Comparison of ENCODE assay signal across 16 cellular contexts in the genomic region with DNA sequence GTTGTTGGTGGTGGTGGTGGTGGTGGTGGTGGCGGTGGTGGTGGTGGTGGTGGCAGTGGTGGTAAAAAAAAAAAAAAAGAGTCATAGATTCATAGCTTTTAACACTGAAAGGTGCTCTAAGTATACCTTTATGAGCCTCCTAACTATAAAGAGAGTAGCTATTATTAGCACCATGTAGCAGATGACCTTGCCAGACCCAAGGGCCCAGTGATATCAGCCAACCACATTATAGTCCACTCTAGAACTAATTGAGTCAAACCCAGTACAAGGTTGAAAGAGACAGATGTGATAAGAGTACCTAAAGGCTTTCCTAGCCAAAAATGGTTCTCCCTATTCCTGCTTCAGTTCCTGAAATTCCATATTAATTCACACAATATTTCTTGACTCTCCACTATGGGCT.
DNase-seq lines count a peak whose midpoint lies in the region; ATAC-seq and TF ChIP-seq lines count a peak whose summit lies in the region.
"Had no signal": no experiment of that assay in that cellular context is flagged by ENCODE, and none has a peak within 500 bp of the region (broad histone marks: within the 10 kb centered on the region; RNA-seq: fewer than 3 reads in every experiment).

No MANE protein-coding gene starts in this region.

- H3K9me3 ChIP-seq in heart left ventricle (no peaks in the 10 kb centered on the region), right cardiac atrium (ENCODE audit: control insufficient read depth, low read length) (no peaks in the 10 kb centered on the region), mesenchymal stem cell (ENCODE audit: control insufficient read depth, low read length) (no peaks in the 10 kb centered on the region), trophoblast cell (ENCODE audit: insufficient read depth, low read depth, low read length) (no peaks in the 10 kb centered on the region)
- H3K9me3 ChIP-seq: A549, BLaER1 had no signal

- 83 to 100% (median 88%) methylated on average over 1 of the region's 1 CpG for WGBS in heart left ventricle, 4 donors
- WGBS in right cardiac atrium, result 89% methylated on average over 1 of the region's 1 CpG
- no CpG with 5 or more reads among the region's 1 CpG for WGBS in mesenchymal stem cell
- WGBS in trophoblast cell (ENCODE audit: extremely low coverage, insufficient coverage, insufficient read length), result no CpG with 5 or more reads among the region's 1 CpG

- intact Hi-C loops in heart left ventricle (cut with DNase I) (no loop called here), right cardiac atrium (cut with DNase I) (no loop called here)

- H4K8ac ChIP-seq in mesenchymal stem cell (ENCODE audit: low read length) (no peak overlapping the region), trophoblast cell (ENCODE audit: low read depth, low read length) (no peak overlapping the region)

- H3K27me3 ChIP-seq in heart left ventricle, result no peaks in the 10 kb centered on the region
- H3K27me3 ChIP-seq in right cardiac atrium (ENCODE audit: control insufficient read depth, insufficient read depth), result no peaks in the 10 kb centered on the region
- no peaks in the 10 kb centered on the region for H3K27me3 ChIP-seq in mesenchymal stem cell (ENCODE audit: control insufficient read depth in 1 of 2, insufficient read depth in 1 of 2, low read length in 2 of 2)
- H3K27me3 ChIP-seq in trophoblast cell (ENCODE audit: insufficient read depth, low read length), result no peaks in the 10 kb centered on the region
- H3K27me3 ChIP-seq: BLaER1 had no signal

- H2AFZ ChIP-seq in mesenchymal stem cell (ENCODE audit: low read depth, low read length) (no peak overlapping the region), trophoblast cell (ENCODE audit: insufficient read depth, low read length, poor library complexity) (no peak overlapping the region)

- H3K36me3 ChIP-seq in heart left ventricle, result no peaks in the 10 kb centered on the region
- H3K36me3 ChIP-seq in mesenchymal stem cell (ENCODE audit: control insufficient read depth in 1 of 2, insufficient read depth in 2 of 2, low read depth in 1 of 2, low read length in 2 of 2), result no peaks in the 10 kb centered on the region
- no peaks in the 10 kb centered on the region for H3K36me3 ChIP-seq in trophoblast cell (ENCODE audit: control insufficient read depth in 1 of 2, insufficient read depth in 2 of 2, low read length in 2 of 2)
- H3K36me3 ChIP-seq: BLaER1 had no signal

- peak overlapping the region; percentile 94 for H2AK5ac ChIP-seq in mesenchymal stem cell (ENCODE audit: low read length, severe bottlenecking)
- no peak overlapping the region for H2AK5ac ChIP-seq in trophoblast cell (ENCODE audit: low read length)

- DNase-seq in heart left ventricle (peak in 1 of 5 donors; percentile 23), right cardiac atrium (no peak), DMS53 (lab: John Stamatoyannopoulos, UW) (peak; percentile 44), mesenchymal stem cell (no peak), trophoblast cell (no peak), A172 (ENCODE audit: low spot score) (no peak)
- DNase-seq: AML-193; CD4-positive, alpha-beta memory T cell; GOT3; H7; HFFc6 had no signal

- no peak overlapping the region for H3K4me2 ChIP-seq in mesenchymal stem cell (ENCODE audit: low read length, poor library complexity, severe bottlenecking)
- H3K4me2 ChIP-seq in trophoblast cell (ENCODE audit: low read length), result no peak overlapping the region
- H3K4me2 ChIP-seq: A549, BLaER1 had no signal

- H4K91ac ChIP-seq in mesenchymal stem cell (ENCODE audit: low read length), result no peak overlapping the region
- H4K91ac ChIP-seq in trophoblast cell (ENCODE audit: low read depth, low read length), result peak overlapping the region; percentile 18

- no peak overlapping the region for H2BK15ac ChIP-seq in mesenchymal stem cell (ENCODE audit: low read depth, poor library complexity, severe bottlenecking)

- ATAC-seq in heart left ventricle (peak in 3 of 4 donors; percentile 74 to 77 (median 75)), right cardiac atrium (no peak), GM21717 (IDR thresholded peaks at IDR 0.05; ENCODE audit: unreplicated experiment) (no peak)
- ATAC-seq: A549, HCT116 had no signal

- H3K14ac ChIP-seq in mesenchymal stem cell (ENCODE audit: low read length in 2 of 2) (no peak overlapping the region), trophoblast cell (ENCODE audit: low read length) (no peak overlapping the region)

- TF ChIP-seq CTCF in heart left ventricle (IDR thresholded peaks at IDR 0.05), result no peak

- H2BK120ac ChIP-seq in mesenchymal stem cell (ENCODE audit: low read depth, low read length) (no peak overlapping the region), trophoblast cell (ENCODE audit: insufficient read depth, low read length, poor library complexity) (peak overlapping the region; percentile 43)

- H3K18ac ChIP-seq in mesenchymal stem cell (ENCODE audit: low read depth in 1 of 2, low read length in 2 of 2) (no peak overlapping the region), trophoblast cell (ENCODE audit: low read length) (no peak overlapping the region)

- H2BK12ac ChIP-seq in mesenchymal stem cell (ENCODE audit: low read length in 2 of 2) (no peak overlapping the region), trophoblast cell (ENCODE audit: low read length) (no peak overlapping the region)

- no peaks in the 10 kb centered on the region for H3K4me1 ChIP-seq in heart left ventricle
- no peaks in the 10 kb centered on the region for H3K4me1 ChIP-seq in right cardiac atrium (ENCODE audit: control insufficient read depth, insufficient read depth, low read length)
- no peaks in the 10 kb centered on the region for H3K4me1 ChIP-seq in mesenchymal stem cell (ENCODE audit: control insufficient read depth, insufficient read depth, low read depth, low read length)
- H3K4me1 ChIP-seq in trophoblast cell (ENCODE audit: control insufficient read depth in 1 of 2, insufficient read depth in 2 of 2, low read length in 2 of 2), result peaks cover 2 to 4% of the 10 kb centered on the region in 2 experiments
- H3K4me1 ChIP-seq: A549, BLaER1 had no signal

- H3K27ac ChIP-seq in heart left ventricle (no peak overlapping the region), right cardiac atrium (ENCODE audit: low read length) (no peak overlapping the region), mesenchymal stem cell (ENCODE audit: low read length, poor library complexity, severe bottlenecking) (no peak overlapping the region), trophoblast cell (ENCODE audit: low read depth, low read length) (peak overlapping the region; percentile 90)
- H3K27ac ChIP-seq: A549, BLaER1, HL-60 had no signal

- H3K79me2 ChIP-seq in trophoblast cell (ENCODE audit: control insufficient read depth, insufficient read depth, low read length, poor library complexity), result no peaks in the 10 kb centered on the region

- H3K4me3 ChIP-seq in heart left ventricle, result no peak overlapping the region
- H3K4me3 ChIP-seq in right cardiac atrium (ENCODE audit: low read length), result no peak overlapping the region
- no peak overlapping the region for H3K4me3 ChIP-seq in mesenchymal stem cell (ENCODE audit: insufficient read depth in 1 of 2, low read depth in 1 of 2, low read length in 2 of 2)
- no peak overlapping the region for H3K4me3 ChIP-seq in trophoblast cell (ENCODE audit: low read depth, low read length)
- H3K4me3 ChIP-seq: A549, BLaER1 had no signal

- H2BK5ac ChIP-seq in mesenchymal stem cell (ENCODE audit: low read depth, low read length, poor library complexity, severe bottlenecking) (no peak overlapping the region), trophoblast cell (ENCODE audit: low read depth, low read length, poor library complexity) (peak overlapping the region; percentile 68)

- H3K23ac ChIP-seq in mesenchymal stem cell (ENCODE audit: low read length in 2 of 2) (no peak overlapping the region), trophoblast cell (ENCODE audit: low read length) (no peak overlapping the region)

- TF ChIP-seq POLR2A in heart left ventricle (IDR thresholded peaks at IDR 0.05), result no peak

- H3K4ac ChIP-seq in mesenchymal stem cell (ENCODE audit: low read depth in 1 of 2, low read length in 2 of 2), result no peak overlapping the region
- H3K4ac ChIP-seq in trophoblast cell (ENCODE audit: low read depth, low read length), result no peak overlapping the region

- H3K9ac ChIP-seq in mesenchymal stem cell (ENCODE audit: low read length) (no peak overlapping the region), trophoblast cell (ENCODE audit: low read length) (no peak overlapping the region)
- H3K9ac ChIP-seq: BLaER1 had no signal

- no peaks in the 10 kb centered on the region for H3K79me1 ChIP-seq in mesenchymal stem cell (replicated peaks; ENCODE audit: low read length, poor library complexity, severe bottlenecking)
- peaks cover 15% of the 10 kb centered on the region for H3K79me1 ChIP-seq in trophoblast cell (ENCODE audit: low read length)

- no peak overlapping the region for H4K12ac ChIP-seq in trophoblast cell (ENCODE audit: low read depth, low read length)

Comparison
In these comparisons a context has a peak if more than half of its experiments do, and no peak if none do; other contexts are left out.
1. ATAC-seq: peak in heart left ventricle (3 of 4); none in right cardiac atrium (0 of 2) and GM21717 (single experiment).